In genomic region chr1:234111458-234112142, GRCh38 we compare ENCODE assay signal across 1 cellular context.
TF ChIP-seq lines count a peak whose summit lies in the region.

No MANE protein-coding gene starts in this region.

TF ChIP-seq in HCT116, 20 proteins besides CTCF, POLR2A, EP300 and RAD21 (continued from another document):
- TF ChIP-seq ZBTB33 (IDR thresholded peaks at IDR 0.05; ENCODE audit: extremely low read depth, insufficient replicate concordance, low read length) (no peak), YY1 (IDR thresholded peaks at IDR 0.05; ENCODE audit: extremely low read depth, insufficient replicate concordance, low read depth, low read length) (no peak), EZH2phosphoT487 (IDR thresholded peaks at IDR 0.05; ENCODE audit: borderline replicate concordance) (no peak)
- TF ChIP-seq, protein P1, sequence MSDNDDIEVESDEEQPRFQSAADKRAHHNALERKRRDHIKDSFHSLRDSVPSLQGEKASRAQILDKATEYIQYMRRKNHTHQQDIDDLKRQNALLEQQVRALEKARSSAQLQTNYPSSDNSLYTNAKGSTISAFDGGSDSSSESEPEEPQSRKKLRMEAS (IDR thresholded peaks at IDR 0.05), result no peak
